Comparison of ENCODE assay signal across 8 cellular contexts in the genomic region with DNA sequence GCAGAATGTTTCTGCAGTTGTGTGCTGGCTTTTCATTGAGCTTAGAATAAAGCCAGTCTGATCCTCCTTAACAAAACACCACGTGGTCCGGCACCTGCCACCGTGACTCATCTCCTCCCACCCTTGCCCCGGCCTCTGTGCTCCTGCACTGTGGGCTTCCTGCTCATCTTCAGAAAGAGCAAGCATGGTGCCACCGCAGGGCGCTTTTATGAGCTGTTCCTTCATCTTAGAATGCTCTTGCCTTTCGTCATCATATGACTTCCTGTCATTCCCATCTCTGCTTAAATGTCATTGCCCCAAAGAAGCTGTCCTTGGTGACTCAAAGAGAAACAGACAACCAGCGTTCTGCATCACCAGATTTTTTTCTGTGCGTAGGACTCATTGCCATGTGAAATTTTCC.
DNase-seq lines count a peak whose midpoint lies in the region; ATAC-seq and TF ChIP-seq lines count a peak whose summit lies in the region.

No MANE protein-coding gene starts in this region.

- H3K36me3 Mint-ChIP-seq in CD8-positive, alpha-beta T cell, result no peaks in the 10 kb centered on the region

- H3K27me3 ChIP-seq in CD8-positive, alpha-beta T cell (ENCODE audit: insufficient read depth, low read length), result no peaks in the 10 kb centered on the region
- H3K27me3 ChIP-seq in left ventricle myocardium inferior (ENCODE audit: low read depth), result no peaks in the 10 kb centered on the region
- H3K27me3 ChIP-seq in left lung, result no peaks in the 10 kb centered on the region

- H3K27me3 Mint-ChIP-seq in CD8-positive, alpha-beta T cell (ENCODE audit: low read depth), result no peaks in the 10 kb centered on the region

- no peak overlapping the region for H3K4me3 ChIP-seq in CD8-positive, alpha-beta T cell (ENCODE audit: low read depth, low read length)
- H3K4me3 ChIP-seq in left ventricle myocardium inferior, result no peak overlapping the region
- H3K4me3 ChIP-seq in left lung, result no peak overlapping the region

- H3K4me1 Mint-ChIP-seq in CD8-positive, alpha-beta T cell (ENCODE audit: low read depth), result peaks cover 15% of the 10 kb centered on the region

- H3K9me3 Mint-ChIP-seq in CD8-positive, alpha-beta T cell, result no peaks in the 10 kb centered on the region

- TF ChIP-seq CTCF in CD8-positive, alpha-beta T cell (IDR thresholded peaks at IDR 0.05), result no peak
- TF ChIP-seq CTCF in left ventricle myocardium inferior (IDR thresholded peaks at IDR 0.05; ENCODE audit: borderline replicate concordance) (no peak), left lung (IDR thresholded peaks at IDR 0.05) (no peak)

- peak overlapping the region; percentile 5 for H3K27ac Mint-ChIP-seq in CD8-positive, alpha-beta T cell

- H3K4me3 Mint-ChIP-seq in CD8-positive, alpha-beta T cell, result no peak overlapping the region

- peaks cover 9% of the 10 kb centered on the region for H3K4me1 ChIP-seq in CD8-positive, alpha-beta T cell (ENCODE audit: insufficient read depth, low read length)
- no peaks in the 10 kb centered on the region for H3K4me1 ChIP-seq in left ventricle myocardium inferior
- no peaks in the 10 kb centered on the region for H3K4me1 ChIP-seq in left lung

- H3K9me3 ChIP-seq in CD8-positive, alpha-beta T cell (ENCODE audit: low read length), result no peaks in the 10 kb centered on the region
- H3K9me3 ChIP-seq in left ventricle myocardium inferior (replicated peaks) (no peaks in the 10 kb centered on the region), left lung (no peaks in the 10 kb centered on the region)

- ATAC-seq in CD8-positive, alpha-beta T cell, result peak; percentile 97
- peak; percentile 67 for ATAC-seq in HG02973 (IDR thresholded peaks at IDR 0.05; ENCODE audit: unreplicated experiment)
- ATAC-seq in left lung, result no peak

- CTCF ChIA-PET in CD8-positive, alpha-beta T cell (lab: Charles Lee), result interaction anchor here (0.6 to 3.1 kb wide), 4 partner anchors 13 to 909 kb away, joined by 4 to 10 read pairs (median 6); a partner anchor contains a TSS

- peak; percentile 16 to 87 (median 66) for DNase-seq in CD8-positive, alpha-beta T cell
- DNase-seq in T1000 (lab: John Stamatoyannopoulos, UW) (peak; percentile 21), brain pericyte (ENCODE audit: low read depth, low spot score) (peak; percentile 24), left ventricle myocardium inferior (no peak), mesenteric fat pad (ENCODE audit: low spot score) (no peak), left lung (no peak)
- peak; percentile 66 to 87 (median 76) for DNase-seq in stimulated activated CD4-positive, alpha-beta T cell treated with anti-CD3 and anti-CD28 coated beads, TNF-alpha, amount 100 ng/mL, for 24 hours (ENCODE audit: low read depth in 3 of 3)

- intact Hi-C loops in CD8-positive, alpha-beta T cell (cut with DNase I, micrococcal nuclease), result loop anchor here in 1 of 2 experiments (5.0 kb wide), 1 partner anchor 1066 kb away; no protein-coding TSS in a partner anchor
- intact Hi-C loops in left ventricle myocardium inferior (cut with micrococcal nuclease) (no loop called here), left lung (cut with DNase I) (no loop called here)

- POLR2A ChIA-PET in CD8-positive, alpha-beta T cell (lab: Charles Lee), result interaction anchor here (0.8 kb wide), 1 partner anchor 814 kb away, joined by 3 read pairs; no protein-coding TSS in a partner anchor

- no peaks in the 10 kb centered on the region for H3K36me3 ChIP-seq in CD8-positive, alpha-beta T cell (ENCODE audit: insufficient read depth, low read length)
- H3K36me3 ChIP-seq in left ventricle myocardium inferior (no peaks in the 10 kb centered on the region), left lung (no peaks in the 10 kb centered on the region)

- no peak overlapping the region for H3K27ac ChIP-seq in CD8-positive, alpha-beta T cell (ENCODE audit: low read depth, low read length)
- H3K27ac ChIP-seq in left ventricle myocardium inferior (replicated peaks), result no peak overlapping the region
- no peak overlapping the region for H3K27ac ChIP-seq in left lung

Comparison
In these comparisons a context has a peak if more than half of its experiments do, and no peak if none do; other contexts are left out.
1. DNase-seq: peak in CD8-positive, alpha-beta T cell (7 of 7), T1000 (single experiment), brain pericyte (single experiment) and stimulated activated CD4-positive, alpha-beta T cell treated with anti-CD3 and anti-CD28 coated beads, TNF-alpha, amount 100 ng/mL, for 24 hours (3 of 3); none in left ventricle myocardium inferior (single experiment), mesenteric fat pad (single experiment) and left lung (0 of 2).